10 cellular contexts compared by ENCODE assay signal in genomic region chr19:53871448-53871847, GRCh38. TPM values are rescaled to one million over a fixed set of nuclear protein-coding genes. Genes with fewer than 3 reads are reported as not detected.
DNase-seq lines count a peak whose midpoint lies in the region; ATAC-seq and TF ChIP-seq lines count a peak whose summit lies in the region.
"Had no signal": no experiment of that assay in that cellular context is flagged by ENCODE, and none has a peak within 500 bp of the region (broad histone marks: within the 10 kb centered on the region; RNA-seq: fewer than 3 reads in every experiment).

No MANE protein-coding gene starts in this region.

- H3K27me3 ChIP-seq in Panc1 (ENCODE audit: control insufficient read depth, insufficient read depth, low read length), result no peaks in the 10 kb centered on the region

- TF ChIP-seq CTCF in Panc1 (IDR thresholded peaks at IDR 0.05), result no peak

- peak; percentile 65 for DNase-seq in activated CD4-positive, alpha-beta T cell treated with anti-CD3 and anti-CD28 coated beads, Interleukin-2, amount 10 ng/mL, durations not matched to agents 24 days and 14 days
- no peak for DNase-seq in activated CD4-positive, alpha-beta T cell treated with anti-CD3 and anti-CD28 coated beads, Interleukin-2, amount 50 U/mL, for 4 hours
- no peak for DNase-seq in Panc1 (ENCODE audit: low read depth, low spot score)
- peak in 2 of 3 experiments; percentile 10 to 28 for DNase-seq in effector memory CD8-positive, alpha-beta T cell
- no peak for DNase-seq in stimulated activated naive B cell treated with anti-CD40 and anti-IgM and Interleukin-4, amounts not matched to agents 10 μg/mL and 1 μg/mL and 100 μg/mL, for 72 hours
- no peak for DNase-seq in GM19240 (ENCODE audit: insufficient read length, low spot score)
- no peak for DNase-seq in midbrain (lab: John Stamatoyannopoulos, UW)

- H3K9me3 ChIP-seq in Panc1 (ENCODE audit: control insufficient read depth, insufficient read depth, low read depth, low read length), result no peaks in the 10 kb centered on the region
- H3K9me3 ChIP-seq: thoracic aorta had no signal

- H3K9me3 Mint-ChIP-seq in activated CD4-positive, alpha-beta T cell treated with anti-CD3 and anti-CD28 coated beads, Interleukin-2, amount 10 ng/mL, durations not matched to agents 24 days and 14 days, result no peaks in the 10 kb centered on the region
- peaks cover 0 to 2% of the 10 kb centered on the region in 2 donors for H3K9me3 Mint-ChIP-seq in effector memory CD8-positive, alpha-beta T cell
- H3K9me3 Mint-ChIP-seq in stimulated activated naive B cell treated with anti-CD40 and anti-IgM and Interleukin-4, amounts not matched to agents 10 μg/mL and 1 μg/mL and 100 μg/mL, for 72 hours, result peaks cover 2 to 5% of the 10 kb centered on the region in 2 donors

- peak overlapping the region; percentile 85 for H3K27ac ChIP-seq in Panc1 (ENCODE audit: low read length)

- peaks cover 40% of the 10 kb centered on the region for H3K36me3 Mint-ChIP-seq in activated CD4-positive, alpha-beta T cell treated with anti-CD3 and anti-CD28 coated beads, Interleukin-2, amount 10 ng/mL, durations not matched to agents 24 days and 14 days (ENCODE audit: low read depth)
- peaks cover 100% of the 10 kb centered on the region for H3K36me3 Mint-ChIP-seq in effector memory CD8-positive, alpha-beta T cell (ENCODE audit: insufficient read depth)
- H3K36me3 Mint-ChIP-seq in stimulated activated naive B cell treated with anti-CD40 and anti-IgM and Interleukin-4, amounts not matched to agents 10 μg/mL and 1 μg/mL and 100 μg/mL, for 72 hours, result peaks cover 29 to 46% of the 10 kb centered on the region in 2 donors

- H3K4me3 Mint-ChIP-seq in activated CD4-positive, alpha-beta T cell treated with anti-CD3 and anti-CD28 coated beads, Interleukin-2, amount 10 ng/mL, durations not matched to agents 24 days and 14 days, result peak overlapping the region; percentile 82
- H3K4me3 Mint-ChIP-seq in effector memory CD8-positive, alpha-beta T cell, result peak overlapping the region; percentile 48 to 68
- H3K4me3 Mint-ChIP-seq in stimulated activated naive B cell treated with anti-CD40 and anti-IgM and Interleukin-4, amounts not matched to agents 10 μg/mL and 1 μg/mL and 100 μg/mL, for 72 hours, result peak overlapping the region; percentile 22 to 43

- H3K36me3 ChIP-seq in Panc1 (ENCODE audit: control insufficient read depth, insufficient read depth, low read length), result peaks cover 6% of the 10 kb centered on the region; the same call in 1 of the 2 replicates

- H3K27me3 Mint-ChIP-seq in activated CD4-positive, alpha-beta T cell treated with anti-CD3 and anti-CD28 coated beads, Interleukin-2, amount 10 ng/mL, durations not matched to agents 24 days and 14 days, result no peaks in the 10 kb centered on the region
- H3K27me3 Mint-ChIP-seq in effector memory CD8-positive, alpha-beta T cell, result no peaks in the 10 kb centered on the region
- no peaks in the 10 kb centered on the region for H3K27me3 Mint-ChIP-seq in stimulated activated naive B cell treated with anti-CD40 and anti-IgM and Interleukin-4, amounts not matched to agents 10 μg/mL and 1 μg/mL and 100 μg/mL, for 72 hours

- intact Hi-C loops in activated CD4-positive, alpha-beta T cell treated with anti-CD3 and anti-CD28 coated beads, Interleukin-2, amount 10 ng/mL, durations not matched to agents 24 days and 14 days (cut with micrococcal nuclease), result no loop called here
- intact Hi-C loops in Panc1 (cut with micrococcal nuclease; ENCODE audit: unreplicated experiment), result no loop called here

- BruUV-seq in Panc1 (replicated peaks; lab: Mats Ljungman, UMichigan), result no TSS peak

- peaks cover 29% of the 10 kb centered on the region for H3K4me1 ChIP-seq in Panc1 (ENCODE audit: control insufficient read depth, insufficient read depth, low read length)

- H3K27ac Mint-ChIP-seq in activated CD4-positive, alpha-beta T cell treated with anti-CD3 and anti-CD28 coated beads, Interleukin-2, amount 10 ng/mL, durations not matched to agents 24 days and 14 days, result peak overlapping the region; percentile 82
- H3K27ac Mint-ChIP-seq in effector memory CD8-positive, alpha-beta T cell, result peak overlapping the region; percentile 93 to 100
- peak overlapping the region; percentile 68 for H3K27ac Mint-ChIP-seq in stimulated activated naive B cell treated with anti-CD40 and anti-IgM and Interleukin-4, amounts not matched to agents 10 μg/mL and 1 μg/mL and 100 μg/mL, for 72 hours

- no peak for ATAC-seq in Panc1
- no peak for ATAC-seq in effector memory CD8-positive, alpha-beta T cell (replicated peaks)
- no peak for ATAC-seq in stimulated activated naive B cell treated with anti-CD40 and anti-IgM and Interleukin-4, amounts not matched to agents 10 μg/mL and 1 μg/mL and 100 μg/mL, for 72 hours (replicated peaks)
- ATAC-seq in GM19467 (IDR thresholded peaks at IDR 0.05; ENCODE audit: unreplicated experiment), result no peak

- in situ Hi-C loops in Panc1 (cut with HindIII; ENCODE audit: low pct_unique_long_range_greater_than_20kb, low sequenced_read_pairs), result no loop called here

- peaks cover 58% of the 10 kb centered on the region for H3K4me1 Mint-ChIP-seq in activated CD4-positive, alpha-beta T cell treated with anti-CD3 and anti-CD28 coated beads, Interleukin-2, amount 10 ng/mL, durations not matched to agents 24 days and 14 days
- H3K4me1 Mint-ChIP-seq in effector memory CD8-positive, alpha-beta T cell (ENCODE audit: low read depth in 2 of 2), result peaks cover 51 to 59% of the 10 kb centered on the region in 2 donors
- peaks cover 40 to 69% of the 10 kb centered on the region in 2 donors for H3K4me1 Mint-ChIP-seq in stimulated activated naive B cell treated with anti-CD40 and anti-IgM and Interleukin-4, amounts not matched to agents 10 μg/mL and 1 μg/mL and 100 μg/mL, for 72 hours

- CTCF ChIA-PET in Panc1 (lab: Charles Lee), result no interaction called here

- H3K4me3 ChIP-seq in Panc1 (ENCODE audit: low read depth in 2 of 2, low read length in 2 of 2), result peak overlapping the region; percentile 1 to 5; a peak in 1 of 4 replicates

- POLR2A ChIA-PET in Panc1 (lab: Charles Lee), result interaction anchor here (0.5 to 0.6 kb wide), 3 partner anchors 12 to 138 kb away, joined by 4 to 9 read pairs (median 5); no protein-coding TSS in a partner anchor

RNA-seq across cellular contexts. Expression of gene MYADM, which starts 3.8 kb away (rescaled TPM):
- total RNA-seq in activated CD4-positive, alpha-beta T cell treated with anti-CD3 and anti-CD28 coated beads, Interleukin-2, amount 10 ng/mL, durations not matched to agents 24 days and 14 days, result 65.6 and 69.0 TPM in 2 replicates
- total RNA-seq in Panc1 (2021; ENCODE audit: unreplicated experiment), result 469 TPM
- polyA plus RNA-seq in Panc1 (2012; ENCODE audit: insufficient read length), result 387 TPM

RNA-seq across cellular contexts. Expression of gene PRKCG, which starts 10.5 kb away (rescaled TPM):
- not detected in 2 replicates for total RNA-seq in activated CD4-positive, alpha-beta T cell treated with anti-CD3 and anti-CD28 coated beads, Interleukin-2, amount 10 ng/mL, durations not matched to agents 24 days and 14 days
- 2.5 TPM for total RNA-seq in Panc1 (2021; ENCODE audit: unreplicated experiment)
- 4.2 TPM for polyA plus RNA-seq in Panc1 (2012; ENCODE audit: insufficient read length)
- total RNA-seq: thoracic aorta had no signal

RNA-seq across cellular contexts. Expression of gene CACNG7, which starts 37.6 kb away (rescaled TPM):
- not detected in 2 replicates for total RNA-seq in activated CD4-positive, alpha-beta T cell treated with anti-CD3 and anti-CD28 coated beads, Interleukin-2, amount 10 ng/mL, durations not matched to agents 24 days and 14 days
- 7.7 TPM for total RNA-seq in Panc1 (2021; ENCODE audit: unreplicated experiment)
- 50.5 TPM for polyA plus RNA-seq in Panc1 (2012; ENCODE audit: insufficient read length)
- total RNA-seq: thoracic aorta had no signal

RNA-seq across cellular contexts. Expression of gene NLRP12, which starts 47.3 kb away (rescaled TPM):
- total RNA-seq in activated CD4-positive, alpha-beta T cell treated with anti-CD3 and anti-CD28 coated beads, Interleukin-2, amount 10 ng/mL, durations not matched to agents 24 days and 14 days, result not detected in 2 replicates
- total RNA-seq in Panc1 (2021; ENCODE audit: unreplicated experiment), result 0.05 TPM
- not detected for polyA plus RNA-seq in Panc1 (2012; ENCODE audit: insufficient read length)
- polyA plus RNA-seq: AG04450 had no signal

Comparison
In these comparisons a context has a peak if more than half of its experiments do, and no peak if none do; other contexts are left out.
1. DNase-seq: peak in activated CD4-positive, alpha-beta T cell treated with anti-CD3 and anti-CD28 coated beads, Interleukin-2, amount 10 ng/mL, durations not matched to agents 24 days and 14 days (single experiment) and effector memory CD8-positive, alpha-beta T cell (2 of 3); none in activated CD4-positive, alpha-beta T cell treated with anti-CD3 and anti-CD28 coated beads, Interleukin-2, amount 50 U/mL, for 4 hours (0 of 2), Panc1 (single experiment), stimulated activated naive B cell treated with anti-CD40 and anti-IgM and Interleukin-4, amounts not matched to agents 10 μg/mL and 1 μg/mL and 100 μg/mL, for 72 hours (single experiment), GM19240 (single experiment) and midbrain (single experiment).
2. Peak in every context shown above with its lines, with median percentiles within 50 percentile points of each other: H3K27ac Mint-ChIP-seq and H3K4me3 Mint-ChIP-seq.